Comparison of ENCODE assay signal across 1 cellular context in genomic region chr3:157369712-157370447, GRCh38.
TF ChIP-seq lines count a peak whose summit lies in the region.

No MANE protein-coding gene starts in this region.

TF ChIP-seq in WTC11, 78 proteins besides CTCF, POLR2A, EP300 and RAD21 (continued from another document):
- TF ChIP-seq ZNF317 (CRISPR knock-in tag; IDR thresholded peaks at IDR 0.05; ENCODE audit: borderline replicate concordance, low read depth): no peak
- TF ChIP-seq FOXP4 (CRISPR knock-in tag; IDR thresholded peaks at IDR 0.05): no peak
- no peak for TF ChIP-seq GTF2I (CRISPR knock-in tag; conservative IDR thresholded peaks at IDR 0.05)
- TF ChIP-seq, protein P1, sequence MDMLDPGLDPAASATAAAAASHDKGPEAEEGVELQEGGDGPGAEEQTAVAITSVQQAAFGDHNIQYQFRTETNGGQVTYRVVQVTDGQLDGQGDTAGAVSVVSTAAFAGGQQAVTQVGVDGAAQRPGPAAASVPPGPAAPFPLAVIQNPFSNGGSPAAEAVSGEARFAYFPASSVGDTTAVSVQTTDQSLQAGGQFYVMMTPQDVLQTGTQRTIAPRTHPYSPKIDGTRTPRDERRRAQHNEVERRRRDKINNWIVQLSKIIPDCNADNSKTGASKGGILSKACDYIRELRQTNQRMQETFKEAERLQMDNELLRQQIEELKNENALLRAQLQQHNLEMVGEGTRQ (CRISPR knock-in tag; IDR thresholded peaks at IDR 0.05): no peak
- TF ChIP-seq HMGA2 (CRISPR knock-in tag; IDR thresholded peaks at IDR 0.05): no peak
